Comparison of ENCODE assay signal across 1 cellular context in the genomic region with DNA sequence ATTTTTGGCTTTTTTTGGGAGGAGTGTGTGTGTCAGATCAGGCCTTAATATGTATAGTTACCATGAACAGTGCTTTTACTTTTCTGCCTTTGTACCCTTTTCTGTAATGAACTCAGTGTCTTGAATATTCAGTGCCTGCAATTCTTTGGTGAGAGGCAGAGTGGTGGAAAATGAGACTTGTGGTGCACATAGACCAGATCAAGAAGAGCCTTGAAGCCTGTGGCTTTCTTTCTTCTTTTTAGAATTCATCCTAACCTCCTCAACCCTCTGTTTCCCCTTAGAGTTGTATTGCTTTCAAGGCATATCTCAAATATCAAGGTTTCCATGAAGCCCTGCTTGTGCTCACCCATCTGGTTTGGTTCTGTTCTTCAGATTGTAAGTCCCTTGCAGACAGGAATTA.
TF ChIP-seq lines count a peak whose summit lies in the region.

No MANE protein-coding gene starts in this region.

TF ChIP-seq in IMR-90, 13 proteins besides CTCF, POLR2A, EP300 and RAD21:
- no peak for TF ChIP-seq MXI1 (IDR thresholded peaks at IDR 0.05; ENCODE audit: borderline replicate concordance, low read depth, low read length)
- no peak for TF ChIP-seq SMC3 (IDR thresholded peaks at IDR 0.05; ENCODE audit: low read depth, low read length)
- TF ChIP-seq BHLHE40 (IDR thresholded peaks at IDR 0.05; ENCODE audit: low read depth, low read length), result no peak
- no peak for TF ChIP-seq RFX5 (IDR thresholded peaks at IDR 0.05; ENCODE audit: low read depth, low read length)
- TF ChIP-seq MAFK (IDR thresholded peaks at IDR 0.05; ENCODE audit: low read depth, low read length), result no peak
- TF ChIP-seq USF2 (IDR thresholded peaks at IDR 0.05; ENCODE audit: low read depth, low read length), result no peak
- no peak for TF ChIP-seq FOS (IDR thresholded peaks at IDR 0.05; ENCODE audit: low read depth, low read length)
- TF ChIP-seq RCOR1 (IDR thresholded peaks at IDR 0.05; ENCODE audit: insufficient replicate concordance, low read length), result no peak
- TF ChIP-seq CEBPB (IDR thresholded peaks at IDR 0.05; ENCODE audit: low read depth, low read length), result no peak
- no peak for TF ChIP-seq NFE2L2 (IDR thresholded peaks at IDR 0.05; ENCODE audit: low read depth, low read length)
TF ChIP-seq in IMR-90: peak in this region for 0.
